In genomic region chr12:85874064-85874463, GRCh38 we compare ENCODE assay signal across 9 cellular contexts. TPM values are rescaled to one million over a fixed set of nuclear protein-coding genes. Genes with fewer than 3 reads are reported as not detected.
A peak's percentile ranks its signal among the peaks of the same experiment; 100 is the strongest.
DNase-seq lines count a peak whose midpoint lies in the region; ATAC-seq and TF ChIP-seq lines count a peak whose summit lies in the region.
"Had no signal": no experiment of that assay in that cellular context is flagged by ENCODE, and none has a peak within 500 bp of the region (broad histone marks: within the 10 kb centered on the region; RNA-seq: fewer than 3 reads in every experiment).

Gene NTS (plus strand): TSS chr12:85874295. CDS start chr12:85874404, 109 bp downstream.

- no peaks in the 10 kb centered on the region for H3K9me3 Mint-ChIP-seq in WTC11

- H3K27ac Mint-ChIP-seq in WTC11: peak within 1 kb of the TSS; percentile 27; the same call in 1 of the 2 replicates

- H3K4me3 Mint-ChIP-seq in WTC11: peak within 1 kb of the TSS; percentile 46

- H3K36me3 Mint-ChIP-seq in WTC11: no peaks in the 10 kb centered on the region

- ATAC-seq in GM21528 (IDR thresholded peaks at IDR 0.05; ENCODE audit: low FRiP score, unreplicated experiment) (peak; percentile 68), WTC11 (peak; percentile 90)

- CTCF ChIA-PET in WTC11 (lab: Charles Lee): interaction anchor here (0.6 to 1.1 kb wide), 4 partner anchors 298 to 449 kb away, joined by 3 to 5 read pairs (median 4); no protein-coding TSS in a partner anchor

- H3K4me1 Mint-ChIP-seq in WTC11: peaks cover 33% of the 10 kb centered on the region

- POLR2A ChIA-PET in WTC11 (lab: Charles Lee): no interaction called here

- TF ChIP-seq CTCF in WTC11 (IDR thresholded peaks at IDR 0.05): no peak

- H3K27me3 Mint-ChIP-seq in WTC11 (ENCODE audit: low read depth): no peaks in the 10 kb centered on the region

- DNase-seq in DMS53 treated with DMSO at 0.1 percent for 48 hours (lab: John Stamatoyannopoulos, UW; ENCODE audit: unreplicated experiment) (peak; percentile 15), HT1080 (ENCODE audit: low read depth) (peak; percentile 17), WTC11 (ENCODE audit: low spot score) (no peak), GOT3 (lab: John Stamatoyannopoulos, UW) (no peak), dedifferentiated amniotic fluid mesenchymal stem cell (ENCODE audit: extremely low spot score) (no peak), putamen (ENCODE audit: low spot score) (no peak), T-helper 1 cell (no peak)
- DNase-seq: pancreas had no signal

TF ChIP-seq in WTC11, 78 proteins besides CTCF, POLR2A, EP300 and RAD21:
- no peak for TF ChIP-seq ESRRA (CRISPR knock-in tag; IDR thresholded peaks at IDR 0.05; ENCODE audit: borderline replicate concordance)
- TF ChIP-seq PRRX2 (CRISPR knock-in tag; IDR thresholded peaks at IDR 0.05): no peak
- no peak for TF ChIP-seq ELF4 (CRISPR knock-in tag; IDR thresholded peaks at IDR 0.05; ENCODE audit: low read depth)
- TF ChIP-seq ERG (CRISPR knock-in tag; IDR thresholded peaks at IDR 0.05): no peak
- TF ChIP-seq NFATC4 (CRISPR knock-in tag; IDR thresholded peaks at IDR 0.05): no peak
- no peak for TF ChIP-seq ZNF671 (CRISPR knock-in tag; IDR thresholded peaks at IDR 0.05)
- no peak for TF ChIP-seq ZNF532 (CRISPR knock-in tag; IDR thresholded peaks at IDR 0.05; ENCODE audit: borderline replicate concordance)
- TF ChIP-seq NR1H2 (CRISPR knock-in tag; IDR thresholded peaks at IDR 0.05): no peak
- TF ChIP-seq ATF1 (CRISPR knock-in tag; IDR thresholded peaks at IDR 0.05): no peak
- TF ChIP-seq MXD4 (CRISPR knock-in tag; IDR thresholded peaks at IDR 0.05; ENCODE audit: borderline replicate concordance): no peak

RNA-seq across cellular contexts. Expression of gene NTS, which starts in this region (rescaled TPM):
- 0.56 TPM in 1 of 2 replicates, not detected in the other for total RNA-seq in HT1080 (2014; rRNA removed; shearing (Covaris generic))
- polyA plus RNA-seq in HT1080 (2015; cell fraction: cytosol; rRNA removed): not detected in 2 replicates
- polyA plus RNA-seq in HT1080 (2015; cell fraction: nucleus; rRNA removed): not detected in 2 replicates
- total RNA-seq in WTC11 (2021): 21.9 to 22.5 TPM (median 22.1 TPM) in 3 replicates
- total RNA-seq: pancreas had no signal

Comparison
In these comparisons a context has a peak if more than half of its experiments do, and no peak if none do; other contexts are left out.
1. RNA of gene NTS (total RNA-seq): 21.9 to 22.5 TPM in WTC11; 0.56 TPM in HT1080; every median in the first group is over 10 times any median in the second.
2. Peak in DNase-seq in HT1080; RNA of the gene not detected or under 1 TPM.